ENCODE assay signal across 19 cellular contexts in the genomic region with DNA sequence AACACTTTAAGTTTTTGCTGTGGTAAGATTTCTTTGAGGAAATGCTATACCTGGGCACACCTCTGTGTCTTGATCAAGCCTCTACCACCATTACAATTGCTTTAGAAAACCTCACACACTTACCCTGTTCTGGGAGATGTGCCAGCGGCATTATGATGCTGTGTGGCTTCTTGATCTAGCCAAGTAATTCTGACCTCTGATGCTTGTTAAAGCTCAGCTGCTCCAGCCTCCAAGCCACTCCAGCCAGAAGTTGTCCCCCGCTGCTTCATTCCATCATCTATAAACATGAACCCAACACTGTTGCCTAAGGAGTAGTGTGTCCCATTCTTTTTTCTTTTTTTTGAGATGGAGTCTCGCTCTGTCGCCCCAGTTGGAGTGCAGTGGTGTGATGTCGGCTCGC.
DNase-seq lines count a peak whose midpoint lies in the region; ATAC-seq and TF ChIP-seq lines count a peak whose summit lies in the region.
"Had no signal": no experiment of that assay in that cellular context is flagged by ENCODE, and none has a peak within 500 bp of the region (broad histone marks: within the 10 kb centered on the region; RNA-seq: fewer than 3 reads in every experiment).

No MANE protein-coding gene starts in this region.

- peak overlapping the region; percentile 42 for H3K27ac Mint-ChIP-seq in activated T-cell treated with anti-CD3 and anti-CD28 coated beads, Interleukin-2, amount 50 U/mL, for 72 hours
- peak overlapping the region; percentile 10 for H3K27ac Mint-ChIP-seq in activated T-helper 17 cell treated with anti-CD3 and anti-CD28 coated beads, Interleukin-2, amount 50 U/mL, for 72 hours
- H3K27ac Mint-ChIP-seq in stimulated activated effector memory CD8-positive, alpha-beta T cell treated with anti-CD3 and anti-CD28 coated beads, Interleukin-12 subunit alpha, Interleukin-12 subunit beta, amount 100 ng/mL, for 72 hours: peak overlapping the region; percentile 23
- H3K27ac Mint-ChIP-seq in T-helper 2 cell treated with Interferon-gamma antibody and Interleukin-4, amounts not matched to agents 5 μg/mL and 100 μg/mL, for 36 hours: no peak overlapping the region
- H3K27ac Mint-ChIP-seq: activated naive CD8-positive, alpha-beta T cell treated with anti-CD3 and anti-CD28 coated beads, Interleukin-2, amount 10 ng/mL, durations not matched to agents 7 days and 5 days; nephron; WTC11 had no signal

- H3K9me3 Mint-ChIP-seq in activated T-cell treated with anti-CD3 and anti-CD28 coated beads, Interleukin-2, amount 50 U/mL, for 72 hours: no peaks in the 10 kb centered on the region
- H3K9me3 Mint-ChIP-seq in activated T-helper 17 cell treated with anti-CD3 and anti-CD28 coated beads, Interleukin-2, amount 50 U/mL, for 72 hours: no peaks in the 10 kb centered on the region
- no peaks in the 10 kb centered on the region for H3K9me3 Mint-ChIP-seq in stimulated activated effector memory CD8-positive, alpha-beta T cell treated with anti-CD3 and anti-CD28 coated beads, Interleukin-12 subunit alpha, Interleukin-12 subunit beta, amount 100 ng/mL, for 72 hours
- no peaks in the 10 kb centered on the region for H3K9me3 Mint-ChIP-seq in T-helper 2 cell treated with Interferon-gamma antibody and Interleukin-4, amounts not matched to agents 5 μg/mL and 100 μg/mL, for 36 hours
- H3K9me3 Mint-ChIP-seq: activated naive CD8-positive, alpha-beta T cell treated with anti-CD3 and anti-CD28 coated beads, Interleukin-2, amount 10 ng/mL, durations not matched to agents 7 days and 5 days; effector memory CD8-positive, alpha-beta T cell; nephron; WTC11 had no signal

- H3K27me3 Mint-ChIP-seq in activated T-cell treated with anti-CD3 and anti-CD28 coated beads, Interleukin-2, amount 50 U/mL, for 72 hours (ENCODE audit: low read depth): no peaks in the 10 kb centered on the region
- H3K27me3 Mint-ChIP-seq in activated T-helper 17 cell treated with anti-CD3 and anti-CD28 coated beads, Interleukin-2, amount 50 U/mL, for 72 hours: no peaks in the 10 kb centered on the region
- H3K27me3 Mint-ChIP-seq in T-helper 2 cell treated with Interferon-gamma antibody and Interleukin-4, amounts not matched to agents 5 μg/mL and 100 μg/mL, for 36 hours (ENCODE audit: low read depth): no peaks in the 10 kb centered on the region
- H3K27me3 Mint-ChIP-seq: activated naive CD8-positive, alpha-beta T cell treated with anti-CD3 and anti-CD28 coated beads, Interleukin-2, amount 10 ng/mL, durations not matched to agents 7 days and 5 days; effector memory CD8-positive, alpha-beta T cell had no signal

- TF ChIP-seq CTCF in fibroblast of pulmonary artery (IDR thresholded peaks at IDR 0.05; ENCODE audit: low read length, missing control alignments): no peak
- TF ChIP-seq CTCF in gastrocnemius medialis (IDR thresholded peaks at IDR 0.05 in 4 of 5, conservative IDR thresholded peaks at IDR 0.05 in 1 of 5): no peak

- no peak for ATAC-seq in activated T-cell treated with anti-CD3 and anti-CD28 coated beads, Interleukin-2, amount 50 U/mL, for 72 hours (replicated peaks in 1 of 2)
- no peak for ATAC-seq in activated T-helper 17 cell treated with anti-CD3 and anti-CD28 coated beads, Interleukin-2, amount 50 U/mL, for 72 hours (replicated peaks)
- ATAC-seq in stimulated activated effector memory CD8-positive, alpha-beta T cell treated with anti-CD3 and anti-CD28 coated beads, Interleukin-12 subunit alpha, Interleukin-12 subunit beta, amount 100 ng/mL, for 72 hours: no peak
- ATAC-seq in gastrocnemius medialis: no peak
- ATAC-seq: effector memory CD8-positive, alpha-beta T cell; WTC11 had no signal

- no peak for TF ChIP-seq POLR2A in gastrocnemius medialis (IDR thresholded peaks at IDR 0.05)

- H3K4me1 ChIP-seq in gastrocnemius medialis (peaks cover 3 to 4% of the 10 kb centered on the region in 2 donors), HAP-1 (peaks cover 3% of the 10 kb centered on the region)

- peaks cover 0 to 19% of the 10 kb centered on the region in 2 donors for H3K36me3 ChIP-seq in gastrocnemius medialis
- H3K36me3 ChIP-seq in HAP-1 (replicated peaks): no peaks in the 10 kb centered on the region
- H3K36me3 ChIP-seq: vagina had no signal

- peaks cover 4% of the 10 kb centered on the region in 2 donors for H3K36me3 Mint-ChIP-seq in activated T-cell treated with anti-CD3 and anti-CD28 coated beads, Interleukin-2, amount 50 U/mL, for 72 hours (ENCODE audit: insufficient read depth in 2 of 2)
- H3K36me3 Mint-ChIP-seq in activated T-helper 17 cell treated with anti-CD3 and anti-CD28 coated beads, Interleukin-2, amount 50 U/mL, for 72 hours (ENCODE audit: low read depth): peaks cover 49% of the 10 kb centered on the region
- H3K36me3 Mint-ChIP-seq in stimulated activated effector memory CD8-positive, alpha-beta T cell treated with anti-CD3 and anti-CD28 coated beads, Interleukin-12 subunit alpha, Interleukin-12 subunit beta, amount 100 ng/mL, for 72 hours: peaks cover 48% of the 10 kb centered on the region
- peaks cover 30% of the 10 kb centered on the region for H3K36me3 Mint-ChIP-seq in T-helper 2 cell treated with Interferon-gamma antibody and Interleukin-4, amounts not matched to agents 5 μg/mL and 100 μg/mL, for 36 hours (ENCODE audit: low read depth)
- H3K36me3 Mint-ChIP-seq: WTC11 had no signal

- intact Hi-C loops in gastrocnemius medialis (cut with DNase I; ENCODE audit: low total_unique reads): loop anchor here (10.0 kb wide), 1 partner anchor 587 kb away; no protein-coding TSS in a partner anchor

- no peak overlapping the region for H3K4me3 Mint-ChIP-seq in activated T-cell treated with anti-CD3 and anti-CD28 coated beads, Interleukin-2, amount 50 U/mL, for 72 hours
- no peak overlapping the region for H3K4me3 Mint-ChIP-seq in activated T-helper 17 cell treated with anti-CD3 and anti-CD28 coated beads, Interleukin-2, amount 50 U/mL, for 72 hours
- H3K4me3 Mint-ChIP-seq in stimulated activated effector memory CD8-positive, alpha-beta T cell treated with anti-CD3 and anti-CD28 coated beads, Interleukin-12 subunit alpha, Interleukin-12 subunit beta, amount 100 ng/mL, for 72 hours: no peak overlapping the region
- no peak overlapping the region for H3K4me3 Mint-ChIP-seq in T-helper 2 cell treated with Interferon-gamma antibody and Interleukin-4, amounts not matched to agents 5 μg/mL and 100 μg/mL, for 36 hours
- H3K4me3 Mint-ChIP-seq: activated naive CD8-positive, alpha-beta T cell treated with anti-CD3 and anti-CD28 coated beads, Interleukin-2, amount 10 ng/mL, durations not matched to agents 7 days and 5 days; effector memory CD8-positive, alpha-beta T cell; nephron; WTC11 had no signal

- no peaks in the 10 kb centered on the region for H3K27me3 ChIP-seq in gastrocnemius medialis
- H3K27me3 ChIP-seq in HAP-1 (ENCODE audit: low read depth): no peaks in the 10 kb centered on the region
- H3K27me3 ChIP-seq: stomach, vagina had no signal

- no peak for DNase-seq in activated T-cell treated with anti-CD3 and anti-CD28 coated beads, Interleukin-2, amount 50 U/mL, for 72 hours
- no peak for DNase-seq in activated T-cell treated with anti-CD3 and anti-CD28 coated beads, Interleukin-2, amount 50 U/mL, for 1 hour
- DNase-seq in fibroblast of pulmonary artery (ENCODE audit: low read depth): peak; percentile 24
- no peak for DNase-seq in stimulated activated effector memory CD8-positive, alpha-beta T cell treated with anti-CD3 and anti-CD28 coated beads, Interleukin-12 subunit alpha, Interleukin-12 subunit beta, amount 100 ng/mL, for 72 hours (ENCODE audit: low spot score in 2 of 2)
- no peak for DNase-seq in gastrocnemius medialis
- DNase-seq in HAP-1 (ENCODE audit: low spot score in 2 of 2): no peak
- no peak for DNase-seq in T-helper 2 cell treated with Interferon-gamma antibody and Interleukin-4, amounts not matched to agents 5 μg/mL and 100 μg/mL, for 36 hours (ENCODE audit: low spot score)
- DNase-seq: activated CD8-positive, alpha-beta memory T cell treated with anti-CD3 and anti-CD28 coated beads, Interleukin-2, amount 50 U/mL, for 4 hours; activated naive CD8-positive, alpha-beta T cell treated with anti-CD3 and anti-CD28 coated beads, Interleukin-2, amount 10 ng/mL, durations not matched to agents 7 days and 5 days; Caco-2; effector memory CD8-positive, alpha-beta T cell; H7; Kasumi-1; NCI-H1436; stomach had no signal

- peaks cover 14% of the 10 kb centered on the region for H3K4me1 Mint-ChIP-seq in activated T-cell treated with anti-CD3 and anti-CD28 coated beads, Interleukin-2, amount 50 U/mL, for 72 hours (ENCODE audit: low read depth)
- peaks cover 10% of the 10 kb centered on the region for H3K4me1 Mint-ChIP-seq in activated T-helper 17 cell treated with anti-CD3 and anti-CD28 coated beads, Interleukin-2, amount 50 U/mL, for 72 hours
- H3K4me1 Mint-ChIP-seq in stimulated activated effector memory CD8-positive, alpha-beta T cell treated with anti-CD3 and anti-CD28 coated beads, Interleukin-12 subunit alpha, Interleukin-12 subunit beta, amount 100 ng/mL, for 72 hours: peaks cover 13% of the 10 kb centered on the region
- H3K4me1 Mint-ChIP-seq in T-helper 2 cell treated with Interferon-gamma antibody and Interleukin-4, amounts not matched to agents 5 μg/mL and 100 μg/mL, for 36 hours (ENCODE audit: low read depth): peaks cover 12% of the 10 kb centered on the region

- no peak overlapping the region for H3K27ac ChIP-seq in gastrocnemius medialis
- H3K27ac ChIP-seq: stomach, vagina had no signal

- H3K9me3 ChIP-seq in gastrocnemius medialis (no peaks in the 10 kb centered on the region), HAP-1 (no peaks in the 10 kb centered on the region)
- H3K9me3 ChIP-seq: Caco-2, stomach, vagina had no signal

- in situ Hi-C loops in gastrocnemius medialis (cut with MboI; ENCODE audit: low sequenced_read_pairs in 4 of 4): loop anchor here (10.0 to 25.0 kb wide), 4 partner anchors 137 to 440 kb away; a partner anchor contains a TSS
- in situ Hi-C loops in HAP-1 (cut with MboI; ENCODE audit: low sequenced_read_pairs): loop anchor here (10.0 to 25.0 kb wide), 2 partner anchors 137 to 440 kb away; a partner anchor contains a TSS

- H3K4me3 ChIP-seq in fibroblast of pulmonary artery (replicated peaks; ENCODE audit: low read depth, low read length): no peak overlapping the region
- no peak overlapping the region for H3K4me3 ChIP-seq in gastrocnemius medialis
- no peak overlapping the region for H3K4me3 ChIP-seq in HAP-1
- H3K4me3 ChIP-seq: stomach, vagina had no signal
